Comparison of ENCODE assay signal across 16 cellular contexts in the genomic region with DNA sequence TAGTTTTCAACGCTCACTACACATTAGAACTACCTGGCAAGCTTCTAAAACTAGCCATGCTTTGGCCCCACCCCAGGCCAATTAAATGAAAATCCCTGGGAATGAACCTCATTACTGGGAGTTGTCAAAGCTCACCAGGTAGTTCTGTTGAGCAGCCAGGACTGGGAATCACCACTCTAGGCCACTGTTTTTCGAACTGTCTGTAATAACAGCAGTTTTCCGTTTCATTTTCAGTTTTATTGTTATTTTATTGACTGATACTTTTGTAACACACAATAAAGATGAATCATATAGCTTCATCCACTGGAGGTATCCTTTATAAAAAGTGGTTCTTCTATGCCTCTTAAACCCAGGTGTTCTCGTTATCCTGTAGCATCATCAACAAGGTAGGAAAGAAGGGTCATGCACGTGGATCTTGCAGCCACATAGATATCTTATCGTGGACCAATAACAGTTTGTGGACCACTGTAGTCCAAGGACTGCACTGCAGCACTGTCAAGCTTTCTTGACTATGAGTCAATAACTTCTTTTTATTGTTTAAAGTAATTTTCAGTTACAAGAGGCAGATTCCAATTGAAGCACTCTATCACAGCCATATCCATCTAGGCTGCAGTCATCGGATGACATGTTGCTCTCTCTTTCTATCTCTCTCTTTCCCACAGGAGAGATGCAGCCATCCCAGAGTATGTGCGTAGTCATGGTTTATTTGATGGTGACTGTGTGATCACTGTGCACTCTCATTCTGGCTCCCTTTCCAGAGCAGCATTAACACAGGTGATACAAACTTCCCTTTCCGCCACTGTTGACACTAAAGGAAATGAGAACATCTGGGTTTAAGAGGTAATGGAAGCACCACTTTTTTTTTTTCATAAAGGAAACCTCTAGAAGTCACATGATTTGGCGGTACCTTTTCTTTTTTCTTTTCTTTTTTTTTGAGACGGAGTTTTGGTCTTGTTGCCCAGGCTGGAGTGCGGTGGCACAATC. TPM values are rescaled to one million over a fixed set of nuclear protein-coding genes. Genes with fewer than 3 reads are reported as not detected.
DNase-seq lines count a peak whose midpoint lies in the region; ATAC-seq, FAIRE-seq and TF ChIP-seq lines count a peak whose summit lies in the region.
"Had no signal": no experiment of that assay in that cellular context is flagged by ENCODE, and none has a peak within 500 bp of the region (broad histone marks: within the 10 kb centered on the region; RNA-seq: fewer than 3 reads in every experiment).

No MANE protein-coding gene starts in this region.

- peak overlapping the region; percentile 57 for H3K27ac Mint-ChIP-seq in stimulated activated naive CD8-positive, alpha-beta T cell treated with anti-CD3 and anti-CD28 coated beads, Interleukin-15, Interleukin-2, amounts not matched to agents 100 ng/mL and 50 ng/mL, for 24 hours
- H3K27ac Mint-ChIP-seq: activated B cell treated with CpG ODN at 0.5 μM for 24 hours had no signal

- H3K27ac ChIP-seq in PC-3 (ENCODE audit: low read length) (peak overlapping the region; percentile 55), GM12878 (ENCODE audit: control insufficient read depth, insufficient read depth) (peak overlapping the region; percentile 33)
- H3K27ac ChIP-seq: hepatocyte had no signal

- H3K4me1 Mint-ChIP-seq in activated T-cell treated with anti-CD3 and anti-CD28 coated beads, Interleukin-2, amount 50 U/mL, for 4 hours (ENCODE audit: low read depth) = peaks cover 16% of the 10 kb centered on the region
- peaks cover 34% of the 10 kb centered on the region for H3K4me1 Mint-ChIP-seq in stimulated activated naive CD8-positive, alpha-beta T cell treated with anti-CD3 and anti-CD28 coated beads, Interleukin-15, Interleukin-2, amounts not matched to agents 100 ng/mL and 50 ng/mL, for 24 hours (ENCODE audit: low read depth)

- no peak for TF ChIP-seq RAD21 in GM12878 (IDR thresholded peaks at IDR 0.05; ENCODE audit: insufficient read depth, low read depth, low read length)

- POLR2A ChIA-PET in PC-3 (lab: Charles Lee; ENCODE audit: unreplicated experiment) = no interaction called here
- POLR2A ChIA-PET in GM12878 (lab: Charles Lee) = interaction anchor here (0.6 to 4.5 kb wide), 4 partner anchors 13 to 75 kb away, joined by 4 to 26 read pairs (median 4); no protein-coding TSS in a partner anchor

- no TSS peak for BruUV-seq in PC-3 (replicated peaks; lab: Mats Ljungman, UMichigan)
- no TSS peak for BruUV-seq in GM12878 (replicated peaks; lab: Mats Ljungman, UMichigan)

- FAIRE-seq in GM12878 (lab: Jason Lieb, UNC) = peak; percentile 81
- FAIRE-seq: astrocyte, endometrium had no signal

- H3K79me2 ChIP-seq in PC-3 (ENCODE audit: low read length) = no peaks in the 10 kb centered on the region
- H3K79me2 ChIP-seq in GM12878 (ENCODE audit: control insufficient read depth, insufficient read depth, low read length) = no peaks in the 10 kb centered on the region
- H3K79me2 ChIP-seq: hepatocyte had no signal

- H3K9me3 Mint-ChIP-seq in activated T-cell treated with anti-CD3 and anti-CD28 coated beads, Interleukin-2, amount 50 U/mL, for 4 hours = no peaks in the 10 kb centered on the region
- no peaks in the 10 kb centered on the region for H3K9me3 Mint-ChIP-seq in stimulated activated naive CD8-positive, alpha-beta T cell treated with anti-CD3 and anti-CD28 coated beads, Interleukin-15, Interleukin-2, amounts not matched to agents 100 ng/mL and 50 ng/mL, for 24 hours
- H3K9me3 Mint-ChIP-seq: activated B cell treated with CpG ODN at 0.5 μM for 24 hours had no signal

- H3K4me3 ChIP-seq in PC-3 (ENCODE audit: low read length) (no peak overlapping the region), GM12878 (no peak overlapping the region)
- H3K4me3 ChIP-seq: hepatocyte had no signal

- DNase-seq in activated T-cell treated with anti-CD3 and anti-CD28 coated beads, Interleukin-2, amount 50 U/mL, for 4 hours = no peak
- DNase-seq in activated T-cell treated with anti-CD3 and anti-CD28 coated beads for 4 hours (no peak), PC-3 (peak; percentile 32), GM12878 (ENCODE audit: low read depth, low spot score) (no peak), HT-29 (ENCODE audit: low spot score) (no peak), D341Med (ENCODE audit: low spot score) (no peak), HCEC 1CT (no peak)
- DNase-seq: activated B cell treated with CpG ODN at 0.5 μM for 24 hours, islet precursor cell, mesendoderm, MV-4-11, NCI-H1930 had no signal

- TF ChIP-seq POLR2A in GM12878 (IDR thresholded peaks at IDR 0.05; ENCODE audit: low read depth, low read length) = no peak

- no peaks in the 10 kb centered on the region for H3K9me3 ChIP-seq in PC-3 (ENCODE audit: low read length)
- H3K9me3 ChIP-seq in GM12878 (replicated peaks; ENCODE audit: control insufficient read depth, insufficient read depth, low read length) = no peaks in the 10 kb centered on the region; the same call in 2 of the 3 replicates

- in situ Hi-C loops in GM12878 (cut with MboI) = no loop called here

- SMC1A ChIA-PET in GM12878 (lab: Charles Lee; ENCODE audit: uncharacterized antibody, unreplicated experiment) = interaction anchor here (0.8 to 2.2 kb wide), 8 partner anchors 8 to 253 kb away, joined by 3 to 6 read pairs (median 4); no protein-coding TSS in a partner anchor

- peak overlapping the region; percentile 51 for H2AFZ ChIP-seq in PC-3 (ENCODE audit: low read length)
- H2AFZ ChIP-seq in GM12878 (ENCODE audit: control insufficient read depth, low read depth, low read length) = peak overlapping the region; percentile 56
- H2AFZ ChIP-seq: hepatocyte had no signal

- no peaks in the 10 kb centered on the region for H3K36me3 Mint-ChIP-seq in activated T-cell treated with anti-CD3 and anti-CD28 coated beads, Interleukin-2, amount 50 U/mL, for 4 hours (ENCODE audit: insufficient read depth)
- H3K36me3 Mint-ChIP-seq in stimulated activated naive CD8-positive, alpha-beta T cell treated with anti-CD3 and anti-CD28 coated beads, Interleukin-15, Interleukin-2, amounts not matched to agents 100 ng/mL and 50 ng/mL, for 24 hours (ENCODE audit: low read depth) = no peaks in the 10 kb centered on the region

- no peak overlapping the region for H3K9ac ChIP-seq in PC-3 (ENCODE audit: low read length)
- H3K9ac ChIP-seq in GM12878 (ENCODE audit: control insufficient read depth, insufficient read depth, low read length) = no peak overlapping the region

- H3F3A ChIP-seq in PC-3 (ENCODE audit: low read length, unreplicated experiment) = no peaks in the 10 kb centered on the region

- H3K4me1 ChIP-seq in PC-3 (ENCODE audit: insufficient read depth, low read length) (peaks cover 30% of the 10 kb centered on the region), GM12878 (ENCODE audit: control insufficient read depth, insufficient read depth, low read length) (peaks cover 13% of the 10 kb centered on the region)

- intact Hi-C loops in PC-3 (cut with micrococcal nuclease) = no loop called here
- intact Hi-C loops in GM12878 (cut with micrococcal nuclease; ENCODE audit: unreplicated experiment) = no loop called here

- WGBS in GM12878 (ENCODE audit: insufficient coverage, insufficient replicate concordance, low lambda C conversion rate, missing lambda C conversion rate) = 56% methylated on average over 12 of the region's 12 CpGs

- no peak overlapping the region for H3K4me3 Mint-ChIP-seq in activated T-cell treated with anti-CD3 and anti-CD28 coated beads, Interleukin-2, amount 50 U/mL, for 4 hours
- peak overlapping the region; percentile 27 for H3K4me3 Mint-ChIP-seq in stimulated activated naive CD8-positive, alpha-beta T cell treated with anti-CD3 and anti-CD28 coated beads, Interleukin-15, Interleukin-2, amounts not matched to agents 100 ng/mL and 50 ng/mL, for 24 hours
- H3K4me3 Mint-ChIP-seq: activated B cell treated with CpG ODN at 0.5 μM for 24 hours had no signal

- CTCF ChIA-PET in PC-3 (lab: Charles Lee) = interaction anchor here (0.6 to 0.7 kb wide), 2 partner anchors 28 to 30 kb away, joined by 3 read pairs; no protein-coding TSS in a partner anchor
- CTCF ChIA-PET in GM12878 (lab: Yijun Ruan, JAX) = interaction anchor here (0.8 to 2.4 kb wide), 6 partner anchors 8 to 208 kb away, joined by 3 to 7 read pairs (median 3); no protein-coding TSS in a partner anchor

- ATAC-seq in activated T-cell treated with anti-CD3 and anti-CD28 coated beads, Interleukin-2, amount 50 U/mL, for 4 hours = peak; percentile 73 to 77
- ATAC-seq in PC-3 = peak; percentile 48
- ATAC-seq in GM12878 = peak; percentile 78

- no peaks in the 10 kb centered on the region for H3K36me3 ChIP-seq in PC-3 (ENCODE audit: low read depth, low read length)
- H3K36me3 ChIP-seq in GM12878 (ENCODE audit: control insufficient read depth in 2 of 2, insufficient read depth in 2 of 2, low read length in 1 of 2) = no peaks in the 10 kb centered on the region

- no peak for TF ChIP-seq EP300 in GM12878 (IDR thresholded peaks at IDR 0.05; ENCODE audit: borderline replicate concordance in 1 of 2, control insufficient read depth in 1 of 2, low read depth in 2 of 2, low read length in 2 of 2)

- no peak for TF ChIP-seq CTCF in PC-3 (conservative IDR thresholded peaks at IDR 0.05; ENCODE audit: low read depth, low read length)
- no peak for TF ChIP-seq CTCF in GM12878 (IDR thresholded peaks at IDR 0.05 in 2 of 3, conservative IDR thresholded peaks at IDR 0.05 in 1 of 3; ENCODE audit: control insufficient read depth in 2 of 3, extremely low read depth in 1 of 3, insufficient read depth in 1 of 3, low read depth in 3 of 3, low read length in 3 of 3)

- no peaks in the 10 kb centered on the region for H3K9me2 ChIP-seq in PC-3 (replicated peaks; ENCODE audit: low read length)

- no peaks in the 10 kb centered on the region for H3K27me3 ChIP-seq in PC-3 (ENCODE audit: low read length)
- H3K27me3 ChIP-seq in GM12878 (replicated peaks in 1 of 2; ENCODE audit: control insufficient read depth in 2 of 2, insufficient read depth in 2 of 2, low read length in 1 of 2) = no peaks in the 10 kb centered on the region
- H3K27me3 ChIP-seq: hepatocyte had no signal

- H4K20me1 ChIP-seq in PC-3 (ENCODE audit: low read length) (no peaks in the 10 kb centered on the region), GM12878 (ENCODE audit: control insufficient read depth, insufficient read depth) (no peaks in the 10 kb centered on the region)

- H3K27me3 Mint-ChIP-seq in activated T-cell treated with anti-CD3 and anti-CD28 coated beads, Interleukin-2, amount 50 U/mL, for 4 hours (ENCODE audit: low read depth) = no peaks in the 10 kb centered on the region
- no peaks in the 10 kb centered on the region for H3K27me3 Mint-ChIP-seq in stimulated activated naive CD8-positive, alpha-beta T cell treated with anti-CD3 and anti-CD28 coated beads, Interleukin-15, Interleukin-2, amounts not matched to agents 100 ng/mL and 50 ng/mL, for 24 hours

- peak overlapping the region; percentile 59; the same call in 1 of the 2 replicates for H3K4me2 ChIP-seq in PC-3 (ENCODE audit: low read length)
- peak overlapping the region; percentile 43 for H3K4me2 ChIP-seq in GM12878 (ENCODE audit: control insufficient read depth, insufficient read depth)
- H3K4me2 ChIP-seq: hepatocyte had no signal

- RAD21 ChIA-PET in GM12878 (lab: Charles Lee; ENCODE audit: unreplicated experiment) = interaction anchor here (0.8 to 1.2 kb wide), 3 partner anchors 21 to 46 kb away, joined by 3 read pairs; no protein-coding TSS in a partner anchor

RNA-seq across cellular contexts. Expression of gene BLM, which starts 39.0 kb away (rescaled TPM):
- 10 to 100 TPM; 21.4 to 25.6 (median 23.5) TPM for total RNA-seq in activated T-cell treated with anti-CD3 and anti-CD28 coated beads, Interleukin-2, amount 50 U/mL, for 4 hours
- total RNA-seq in PC-3 (2014; rRNA removed) (10.3 and 18.7 TPM in 2 replicates), GM12878 (2014; rRNA removed) (47.8 and 65.9 TPM in 2 replicates), GM12878 (2014; rRNA removed; fragmentation: Illumina TruSeq; extraction: Trizol) (68.4 and 71.7 TPM in 2 replicates), GM12878 (2021) (48.1 and 48.2 TPM in 2 replicates)
- 46.6 and 51.1 TPM in 2 replicates for total RNA-seq in GM12878 (2013; cell fraction: nucleolus; rRNA removed)
- 14.3 TPM for polyA plus RNA-seq in GM12878 (2011; ENCODE audit: low read depth)
- polyA plus RNA-seq in GM12878 (2011; rRNA removed) (23.0 and 34.7 TPM in 2 replicates), GM12878 (2014; fragmentation: Illumina TruSeq; extraction: Trizol) (49.3 and 62.5 TPM in 2 replicates), GM12878 (2014; fragmentation: Nextera tagmentation; extraction: Ambion mirVana) (10 to 100 TPM; 25.3 to 28.2 TPM), GM12878 (2014; rRNA removed) (34.6 and 42.3 TPM in 2 replicates), GM12878 (2016; fragmentation: Nextera tagmentation; extraction: Ambion mirVana) (10 to 100 TPM; 41.9 to 45.5 TPM)
- 13.1 and 15.1 TPM in 2 replicates for polyA plus RNA-seq in GM12878 (2011; cell fraction: cytosol; rRNA removed)
- polyA plus RNA-seq in GM12878 (2011; cell fraction: nucleus; rRNA removed) = 22.6 and 29.1 TPM in 2 replicates
- polyA plus RNA-seq in GM12878 (2012) = 28.7 and 29.9 TPM in 2 replicates
- 42.4 and 53.2 TPM in 2 replicates for polyA minus RNA-seq in GM12878 (2011; rRNA and poly(A)+ RNA removed)
- 6.0 and 13.4 TPM in 2 replicates for polyA minus RNA-seq in GM12878 (2011; cell fraction: cytosol; rRNA and poly(A)+ RNA removed)
- polyA minus RNA-seq in GM12878 (2011; cell fraction: nucleus; rRNA and poly(A)+ RNA removed) = 8.2 and 12.5 TPM in 2 replicates
- 11.8 and 12.8 TPM in 2 replicates for total RNA-seq in HT-29 (2014; rRNA removed; shearing (Covaris generic))
